Comparison of ENCODE assay signal across 6 cellular contexts in the genomic region with DNA sequence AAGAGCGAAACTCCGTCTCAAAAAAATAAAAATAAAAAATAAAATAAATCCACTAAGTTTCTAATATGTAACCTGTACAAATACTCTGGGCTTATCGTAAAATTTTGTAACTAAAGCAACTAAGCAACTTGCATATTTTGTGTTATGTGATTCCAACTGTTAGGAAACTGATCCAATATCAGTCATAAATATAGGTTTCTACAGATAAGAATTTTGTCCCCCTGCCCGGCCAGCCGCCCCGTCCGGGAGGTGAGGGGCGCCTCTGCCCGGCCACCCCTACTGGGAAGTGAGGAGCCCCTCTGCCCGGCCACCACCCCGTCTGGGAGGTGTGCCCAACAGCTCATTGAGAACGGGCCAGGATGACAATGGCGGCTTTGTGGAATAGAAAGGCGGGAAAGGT. TPM values are rescaled to one million over a fixed set of nuclear protein-coding genes. Genes with fewer than 3 reads are reported as not detected.
A peak's percentile ranks its signal among the peaks of the same experiment; 100 is the strongest.
DNase-seq lines count a peak whose midpoint lies in the region; ATAC-seq, FAIRE-seq and TF ChIP-seq lines count a peak whose summit lies in the region.
"Not testable (repeated sequence)": the region's sequence is repeated elsewhere in the genome, so short reads cannot be mapped to it uniquely, and the experiment has no call there.

No MANE protein-coding gene starts in this region.

- POLR2A ChIA-PET in RWPE1 (lab: Yijun Ruan, JAX; ENCODE audit: low non-redundant PET); GM12878 (lab: Charles Lee); HepG2 (lab: Yijun Ruan, JAX): not testable (repeated sequence)

- BruUV-seq in GM12878 (replicated peaks; lab: Mats Ljungman, UMichigan): TSS peak; percentile 54
- not testable (repeated sequence) for BruUV-seq in HepG2 (replicated peaks; lab: Mats Ljungman, UMichigan)

- not testable (repeated sequence) for H4K20me1 ChIP-seq in GM12878 (ENCODE audit: control insufficient read depth, insufficient read depth); HepG2 (ENCODE audit: insufficient read depth, low read length)

- H3K23ac ChIP-seq in neuronal stem cell (ENCODE audit: low read depth, low read length, poor library complexity): not testable (repeated sequence)

- H3K27me3 Mint-ChIP-seq in endodermal cell (ENCODE audit: insufficient read depth): not testable (repeated sequence)

- H3K36me3 ChIP-seq in WERI-Rb-1; GM12878 (ENCODE audit: control insufficient read depth in 2 of 2, insufficient read depth in 2 of 2, low read length in 1 of 2); endodermal cell (ENCODE audit: control insufficient read depth, insufficient read depth, low read length); HepG2 (replicated peaks in 1 of 2; ENCODE audit: control insufficient read depth in 1 of 2, insufficient read depth in 2 of 2, low read length in 2 of 2); neuronal stem cell (replicated peaks in 1 of 2; ENCODE audit: control insufficient read depth in 2 of 2, insufficient read depth in 2 of 2, low read length in 2 of 2): not testable (repeated sequence)

- ATAC-seq in GM12878, HepG2: not testable (repeated sequence)

- H3K27ac ChIP-seq in RWPE1 (peak overlapping the region; percentile 32; the same call in 1 of the 2 replicates), WERI-Rb-1 (peak overlapping the region; percentile 86), HepG2 (ENCODE audit: extremely low read length, insufficient read depth, low read length) (peak overlapping the region; percentile 58), neuronal stem cell (replicated peaks; ENCODE audit: low read length) (peak overlapping the region; percentile 59)
- not testable (repeated sequence) for H3K27ac ChIP-seq in GM12878 (ENCODE audit: control insufficient read depth, insufficient read depth); endodermal cell (ENCODE audit: low read depth, low read length)

- H3K9me3 ChIP-seq in WERI-Rb-1 (ENCODE audit: severe bottlenecking); GM12878 (replicated peaks; ENCODE audit: control insufficient read depth, insufficient read depth, low read length); endodermal cell (ENCODE audit: control insufficient read depth, low read length); HepG2 (ENCODE audit: low read length); neuronal stem cell (replicated peaks in 1 of 2; ENCODE audit: control insufficient read depth in 2 of 2, insufficient read depth in 1 of 2, low read depth in 1 of 2, low read length in 2 of 2): not testable (repeated sequence)

- not testable (repeated sequence) for H3K18ac ChIP-seq in neuronal stem cell (ENCODE audit: low read length)

- H3K4ac ChIP-seq in neuronal stem cell (ENCODE audit: low read length): not testable (repeated sequence)

- intact Hi-C loops in GM12878 (cut with micrococcal nuclease; ENCODE audit: unreplicated experiment); HepG2 (cut with micrococcal nuclease; ENCODE audit: unreplicated experiment): not testable (repeated sequence)

- not testable (repeated sequence) for H3K36me3 Mint-ChIP-seq in endodermal cell (ENCODE audit: low read depth)

- not testable (repeated sequence) for TF ChIP-seq RAD21 in GM12878 (IDR thresholded peaks at IDR 0.05; ENCODE audit: insufficient read depth, low read depth, low read length); HepG2 (CRISPR knock-in tag; IDR thresholded peaks at IDR 0.05)

- TF ChIP-seq CTCF in RWPE1 (conservative IDR thresholded peaks at IDR 0.05; ENCODE audit: low read depth); WERI-Rb-1 (IDR thresholded peaks at IDR 0.05; ENCODE audit: low read depth, low read length); GM12878 (IDR thresholded peaks at IDR 0.05 in 2 of 3, conservative IDR thresholded peaks at IDR 0.05 in 1 of 3; ENCODE audit: control insufficient read depth in 2 of 3, extremely low read depth in 1 of 3, insufficient read depth in 1 of 3, low read depth in 3 of 3, low read length in 3 of 3); endodermal cell (conservative IDR thresholded peaks at IDR 0.05); HepG2 (CRISPR knock-in tag; IDR thresholded peaks at IDR 0.05): not testable (repeated sequence)

- H3K4me1 ChIP-seq in GM12878 (ENCODE audit: control insufficient read depth, insufficient read depth, low read length); endodermal cell (ENCODE audit: control insufficient read depth, insufficient read depth, low read length); HepG2 (ENCODE audit: insufficient read depth, low read length); neuronal stem cell (ENCODE audit: control insufficient read depth in 2 of 2, insufficient read depth in 1 of 2, low read depth in 1 of 2, low read length in 2 of 2): not testable (repeated sequence)

- TF ChIP-seq EP300 in GM12878 (IDR thresholded peaks at IDR 0.05; ENCODE audit: borderline replicate concordance in 1 of 2, control insufficient read depth in 1 of 2, low read depth in 2 of 2, low read length in 2 of 2); HepG2 (IDR thresholded peaks at IDR 0.05; ENCODE audit: low read depth in 2 of 2, low read length in 2 of 2); HepG2 (CRISPR knock-in tag; IDR thresholded peaks at IDR 0.05; ENCODE audit: borderline replicate concordance): not testable (repeated sequence)

- H3K27ac Mint-ChIP-seq in endodermal cell: not testable (repeated sequence)

- H3K4me3 ChIP-seq in WERI-Rb-1 (ENCODE audit: low read depth, low read length); GM12878; endodermal cell (ENCODE audit: low read length); HepG2 (replicated peaks in 1 of 3; ENCODE audit: insufficient read depth in 1 of 3, low read depth in 2 of 3, low read length in 3 of 3); neuronal stem cell (ENCODE audit: low read length in 2 of 2): not testable (repeated sequence)

- not testable (repeated sequence) for H2BK120ac ChIP-seq in neuronal stem cell (ENCODE audit: low read depth, low read length)

- 98% methylated on average over 7 of the region's 14 CpGs for WGBS in GM12878 (ENCODE audit: insufficient coverage, insufficient replicate concordance, low lambda C conversion rate, missing lambda C conversion rate)
- 100% methylated on average over 1 of the region's 14 CpGs; no CpG with 5 or more reads in 1 of the 2 experiments for WGBS in endodermal cell (ENCODE audit: insufficient coverage in 1 of 2, insufficient read length in 1 of 2), 2 experiments
- 42% methylated on average over 11 of the region's 14 CpGs for WGBS in HepG2 (ENCODE audit: low lambda C conversion rate)
- no CpG with 5 or more reads among the region's 14 CpGs for WGBS in neuronal stem cell (ENCODE audit: extremely low coverage in 2 of 2, insufficient read length in 2 of 2, insufficient replicate concordance in 1 of 2), 2 donors

- H3K79me2 ChIP-seq in GM12878 (ENCODE audit: control insufficient read depth, insufficient read depth, low read length): peaks cover 21% of the 10 kb centered on the region
- H3K79me2 ChIP-seq in HepG2 (ENCODE audit: insufficient read depth, low read length): peaks cover 33% of the 10 kb centered on the region

- H4K8ac ChIP-seq in neuronal stem cell (ENCODE audit: low read depth, low read length): not testable (repeated sequence)

- not testable (repeated sequence) for DNase-seq in RWPE1 (ENCODE audit: low spot score); WERI-Rb-1; GM12878 (ENCODE audit: low read depth, low spot score); HepG2 (ENCODE audit: low spot score); neuronal stem cell (ENCODE audit: low spot score)
- peak; percentile 4 for DNase-seq in endodermal cell

- not testable (repeated sequence) for H2BK12ac ChIP-seq in neuronal stem cell (ENCODE audit: low read length)

- not testable (repeated sequence) for H2AK5ac ChIP-seq in neuronal stem cell (ENCODE audit: low read depth, low read length)

- H3K4me3 Mint-ChIP-seq in endodermal cell: not testable (repeated sequence)

- not testable (repeated sequence) for H4K91ac ChIP-seq in neuronal stem cell (ENCODE audit: low read depth, low read length, poor library complexity)

- TF ChIP-seq POLR2A in GM12878 (IDR thresholded peaks at IDR 0.05; ENCODE audit: low read depth, low read length); HepG2 (IDR thresholded peaks at IDR 0.05; ENCODE audit: insufficient read depth in 1 of 2, low read depth in 2 of 2, low read length in 2 of 2): not testable (repeated sequence)

- not testable (repeated sequence) for H3K27me3 ChIP-seq in WERI-Rb-1 (ENCODE audit: insufficient read depth, low read depth, severe bottlenecking); GM12878 (replicated peaks in 1 of 2; ENCODE audit: control insufficient read depth in 2 of 2, insufficient read depth in 2 of 2, low read length in 1 of 2); endodermal cell (ENCODE audit: control insufficient read depth, insufficient read depth, low read length, poor library complexity, severe bottlenecking); HepG2 (ENCODE audit: control insufficient read depth in 1 of 2, insufficient read depth in 2 of 2, low read length in 2 of 2); neuronal stem cell (ENCODE audit: control insufficient read depth in 3 of 3, insufficient read depth in 3 of 3, low read depth in 1 of 3, low read length in 3 of 3)

- not testable (repeated sequence) for H3K14ac ChIP-seq in neuronal stem cell (ENCODE audit: low read length)

- not testable (repeated sequence) for H2BK15ac ChIP-seq in neuronal stem cell (ENCODE audit: low read length)

- not testable (repeated sequence) for H3K4me2 ChIP-seq in GM12878 (ENCODE audit: control insufficient read depth, insufficient read depth); neuronal stem cell (ENCODE audit: insufficient read depth, low read length, poor library complexity, severe bottlenecking)
- peak overlapping the region; percentile 42 for H3K4me2 ChIP-seq in HepG2 (ENCODE audit: low read depth, low read length)

- not testable (repeated sequence) for H3K9ac ChIP-seq in GM12878 (ENCODE audit: control insufficient read depth, insufficient read depth, low read length); endodermal cell (ENCODE audit: extremely low read depth, low read length, poor library complexity, severe bottlenecking); HepG2 (ENCODE audit: insufficient read depth, low read depth, low read length); neuronal stem cell (ENCODE audit: low read depth, low read length, poor library complexity)

- in situ Hi-C loops in GM12878 (cut with MboI); HepG2 (cut with HindIII; ENCODE audit: extremely low pct_ligation_motif_present, low pct_unique_long_range_greater_than_20kb): not testable (repeated sequence)

- H3K4me1 Mint-ChIP-seq in endodermal cell: not testable (repeated sequence)

- RAD21 ChIA-PET in GM12878 (lab: Charles Lee; ENCODE audit: unreplicated experiment): not testable (repeated sequence)

- H2BK5ac ChIP-seq in neuronal stem cell (ENCODE audit: low read length): not testable (repeated sequence)

- not testable (repeated sequence) for FAIRE-seq in GM12878 (lab: Jason Lieb, UNC); HepG2 (lab: Jason Lieb, UNC)

- not testable (repeated sequence) for H2AFZ ChIP-seq in GM12878 (ENCODE audit: control insufficient read depth, low read depth, low read length); HepG2 (ENCODE audit: low read length); neuronal stem cell (ENCODE audit: low read length)

- CTCF ChIA-PET in RWPE1 (lab: Yijun Ruan, JAX); GM12878 (lab: Yijun Ruan, JAX); HepG2 (lab: Yijun Ruan, JAX; ENCODE audit: low intra/inter-chr PET ratio, low total read pairs): not testable (repeated sequence)

- SMC1A ChIA-PET in GM12878 (lab: Charles Lee; ENCODE audit: uncharacterized antibody, unreplicated experiment): not testable (repeated sequence)

- not testable (repeated sequence) for H3K9me3 Mint-ChIP-seq in endodermal cell

- not testable (repeated sequence) for H3K79me1 ChIP-seq in neuronal stem cell (ENCODE audit: low read depth, low read length)

RNA-seq across cellular contexts. Expression of gene MRPL45, which starts 43.8 kb away (rescaled TPM):
- total RNA-seq in GM12878 (2013; cell fraction: nucleolus; rRNA removed): 10.3 and 10.6 TPM in 2 replicates
- total RNA-seq in GM12878 (2014; rRNA removed): 47.4 and 54.9 TPM in 2 replicates
- total RNA-seq in GM12878 (2014; rRNA removed; fragmentation: Illumina TruSeq; extraction: Trizol): 36.2 and 37.5 TPM in 2 replicates
- total RNA-seq in GM12878 (2021): 44.5 and 45.3 TPM in 2 replicates
- polyA plus RNA-seq in GM12878 (2011; ENCODE audit: low read depth): 40.8 TPM
- 80.9 and 97.4 TPM in 2 replicates for polyA plus RNA-seq in GM12878 (2011; rRNA removed)
- 56.5 and 69.7 TPM in 2 replicates for polyA plus RNA-seq in GM12878 (2011; cell fraction: cytosol; rRNA removed)
- 23.4 and 24.2 TPM in 2 replicates for polyA plus RNA-seq in GM12878 (2011; cell fraction: nucleus; rRNA removed)
- 38.6 and 47.3 TPM in 2 replicates for polyA plus RNA-seq in GM12878 (2012)
- 82.4 and 98.5 TPM in 2 replicates for polyA plus RNA-seq in GM12878 (2014; fragmentation: Illumina TruSeq; extraction: Trizol)
- polyA plus RNA-seq in GM12878 (2014; fragmentation: Nextera tagmentation; extraction: Ambion mirVana): 100 to 1,000 TPM; 107 to 128 TPM
- polyA plus RNA-seq in GM12878 (2014; rRNA removed): 60.2 and 61.1 TPM in 2 replicates
- polyA plus RNA-seq in GM12878 (2016; fragmentation: Nextera tagmentation; extraction: Ambion mirVana): 10 to 100 TPM; 57.8 to 58.1 TPM
- 56.0 and 57.7 TPM in 2 replicates for polyA minus RNA-seq in GM12878 (2011; rRNA and poly(A)+ RNA removed)
- polyA minus RNA-seq in GM12878 (2011; cell fraction: cytosol; rRNA and poly(A)+ RNA removed): 11.8 and 15.4 TPM in 2 replicates
- 4.6 and 5.5 TPM in 2 replicates for polyA minus RNA-seq in GM12878 (2011; cell fraction: nucleus; rRNA and poly(A)+ RNA removed)
- total RNA-seq in endodermal cell: 10 to 100 TPM; 48.8 to 51.9 TPM
- polyA plus RNA-seq in endodermal cell (2013, experiment 1 of 2): 49.7 TPM
- 47.2 TPM for polyA plus RNA-seq in endodermal cell (2013, experiment 2 of 2)
- total RNA-seq in HepG2 (2016; rRNA removed; fragmentation: Illumina TruSeq; extraction: Trizol): 89.5 and 130 TPM in 2 replicates
- total RNA-seq in HepG2 (2016; cell fraction: cytosol; rRNA removed; fragmentation: Illumina TruSeq; extraction: Trizol; ENCODE audit: low read depth): 39.9 and 40.5 TPM in 2 replicates
- 89.7 and 136 TPM in 2 replicates for total RNA-seq in HepG2 (2016; cell fraction: insoluble cytoplasmic fraction; rRNA removed; fragmentation: Illumina TruSeq; extraction: Trizol)
- 92.4 and 101 TPM in 2 replicates for total RNA-seq in HepG2 (2016; cell fraction: membrane; rRNA removed; fragmentation: Illumina TruSeq; extraction: Trizol)
- total RNA-seq in HepG2 (2016; cell fraction: nucleus; rRNA removed; fragmentation: Illumina TruSeq; extraction: Trizol): 47.1 and 50.4 TPM in 2 replicates
- polyA plus RNA-seq in HepG2 (2011; rRNA removed): 124 and 157 TPM in 2 replicates
- 121 and 150 TPM in 2 replicates for polyA plus RNA-seq in HepG2 (2011; cell fraction: cytosol; rRNA removed)
- 27.4 and 36.1 TPM in 2 replicates for polyA plus RNA-seq in HepG2 (2011; cell fraction: nucleus; rRNA removed)
- 95.8 and 105 TPM in 2 replicates for polyA plus RNA-seq in HepG2 (2012)
- polyA plus RNA-seq in HepG2 (2016; cell fraction: cytosol; fragmentation: Illumina TruSeq; extraction: Trizol; ENCODE audit: low read depth): 55.8 and 62.5 TPM in 2 replicates
- 191 and 196 TPM in 2 replicates for polyA plus RNA-seq in HepG2 (2016; cell fraction: insoluble cytoplasmic fraction; fragmentation: Illumina TruSeq; extraction: Trizol; ENCODE audit: low read depth)
- 108 and 122 TPM in 2 replicates for polyA plus RNA-seq in HepG2 (2016; cell fraction: membrane; fragmentation: Illumina TruSeq; extraction: Trizol; ENCODE audit: low read depth)
- polyA plus RNA-seq in HepG2 (2016; cell fraction: nucleus; fragmentation: Illumina TruSeq; extraction: Trizol; ENCODE audit: insufficient read depth, low read depth): 78.5 and 84.6 TPM in 2 replicates
- 71.4 and 88.7 TPM in 2 replicates for polyA minus RNA-seq in HepG2 (2011; rRNA and poly(A)+ RNA removed; ENCODE audit: low replicate concordance)
- polyA minus RNA-seq in HepG2 (2011; cell fraction: cytosol; rRNA and poly(A)+ RNA removed): 60.8 and 62.0 TPM in 2 replicates
- polyA minus RNA-seq in HepG2 (2011; cell fraction: nucleus; rRNA and poly(A)+ RNA removed): 30.0 and 40.5 TPM in 2 replicates
- polyA plus RNA-seq in neuronal stem cell (2013, experiment 1 of 2): 55.5 TPM
- 56.9 TPM for polyA plus RNA-seq in neuronal stem cell (2013, experiment 2 of 2)
